ENCODE assay signal across 23 cellular contexts in the genomic region with DNA sequence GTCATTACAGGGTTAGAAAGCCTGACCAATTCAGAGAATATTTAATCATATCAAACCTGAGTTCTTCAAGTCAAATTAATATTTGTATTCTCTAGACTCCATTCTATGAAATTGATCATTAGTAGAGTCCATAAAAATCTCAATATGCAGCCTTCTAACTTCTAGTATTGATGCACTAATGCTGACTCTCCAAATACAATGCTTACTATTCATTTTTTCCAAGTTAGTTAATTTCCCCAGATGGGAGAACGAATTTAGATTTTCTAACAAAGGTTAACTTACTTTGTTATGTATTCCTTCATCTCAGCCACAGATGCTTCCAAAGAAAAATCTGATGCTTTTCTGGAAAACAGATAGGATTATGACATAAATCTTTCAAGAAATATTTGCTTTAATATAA. TPM values are rescaled to one million over a fixed set of nuclear protein-coding genes. Genes with fewer than 3 reads are reported as not detected.
DNase-seq lines count a peak whose midpoint lies in the region; ATAC-seq and TF ChIP-seq lines count a peak whose summit lies in the region.
"Had no signal": no experiment of that assay in that cellular context is flagged by ENCODE, and none has a peak within 500 bp of the region (broad histone marks: within the 10 kb centered on the region; RNA-seq: fewer than 3 reads in every experiment).

No MANE protein-coding gene starts in this region.

- H2AFZ ChIP-seq in OCI-LY7 (ENCODE audit: low read length), result peak overlapping the region; percentile 28; the same call in 1 of the 2 replicates

- H3K9me3 ChIP-seq in heart left ventricle (no peaks in the 10 kb centered on the region), OCI-LY7 (ENCODE audit: low read length) (no peaks in the 10 kb centered on the region), right lobe of liver (no peaks in the 10 kb centered on the region), thyroid gland (no peaks in the 10 kb centered on the region)
- H3K9me3 ChIP-seq: body of pancreas, HAP-1, mucosa of descending colon, sigmoid colon had no signal

- POLR2A ChIA-PET in OCI-LY7 (lab: Charles Lee), result interaction anchor here (0.8 to 1.9 kb wide), 5 partner anchors 11 to 287 kb away, joined by 3 to 10 read pairs (median 5); a partner anchor contains a TSS

- CTCF ChIA-PET in OCI-LY7 (lab: Charles Lee; ENCODE audit: unreplicated experiment), result no interaction called here

- no peaks in the 10 kb centered on the region for H3K79me2 ChIP-seq in OCI-LY7 (ENCODE audit: insufficient read depth, low read depth, low read length)

- H3K27ac ChIP-seq in heart left ventricle, result peak overlapping the region in 11 of 12 donors; percentile 12 to 83 (median 64)
- H3K27ac ChIP-seq in OCI-LY7 (ENCODE audit: low read depth, low read length, poor library complexity, severe bottlenecking), result peak overlapping the region; percentile 85
- peak overlapping the region in 2 of 3 donors; percentile 11 to 53 for H3K27ac ChIP-seq in right lobe of liver
- peak overlapping the region in 2 of 3 donors; percentile 24 to 27 for H3K27ac ChIP-seq in thyroid gland

- H3K36me3 ChIP-seq in heart left ventricle (peaks cover 0 to 39% (median 7%) of the 10 kb centered on the region in 9 donors), OCI-LY7 (ENCODE audit: insufficient read depth, low read length) (peaks cover 82% of the 10 kb centered on the region), right lobe of liver (no peaks in the 10 kb centered on the region), thyroid gland (no peaks in the 10 kb centered on the region)
- H3K36me3 ChIP-seq: sigmoid colon had no signal

- TF ChIP-seq CTCF in heart left ventricle (IDR thresholded peaks at IDR 0.05) (no peak), OCI-LY7 (conservative IDR thresholded peaks at IDR 0.05; ENCODE audit: low read length) (no peak), right lobe of liver (IDR thresholded peaks at IDR 0.05) (no peak), thyroid gland (IDR thresholded peaks at IDR 0.05) (no peak)

- no peaks in the 10 kb centered on the region for H4K20me1 ChIP-seq in OCI-LY7 (ENCODE audit: insufficient read depth, low read length)

- peak overlapping the region; percentile 81 for H3K4me2 ChIP-seq in OCI-LY7 (ENCODE audit: low read length)

- H3K4me1 ChIP-seq in heart left ventricle (peaks cover 0 to 35% (median 10%) of the 10 kb centered on the region in 12 donors), OCI-LY7 (ENCODE audit: insufficient read depth, low read length, poor library complexity, severe bottlenecking) (peaks cover 43% of the 10 kb centered on the region), right lobe of liver (no peaks in the 10 kb centered on the region), thyroid gland (no peaks in the 10 kb centered on the region)
- H3K4me1 ChIP-seq: body of pancreas, HAP-1 had no signal

- TF ChIP-seq POLR2A in heart left ventricle (IDR thresholded peaks at IDR 0.05) (no peak), right lobe of liver (IDR thresholded peaks at IDR 0.05) (no peak), thyroid gland (IDR thresholded peaks at IDR 0.05) (no peak)

- ATAC-seq in heart left ventricle, result no peak
- no peak for ATAC-seq in left cardiac atrium
- no peak for ATAC-seq in right lobe of liver
- ATAC-seq in GM19397 (IDR thresholded peaks at IDR 0.05; ENCODE audit: unreplicated experiment), result no peak
- ATAC-seq: body of pancreas had no signal

- no TSS peak for BruUV-seq in OCI-LY7 (replicated peaks; lab: Mats Ljungman, UMichigan)

- WGBS in heart left ventricle, 4 donors, result 83 to 90% (median 88%) methylated on average over 1 of the region's 1 CpG
- WGBS in right lobe of liver (ENCODE audit: insufficient coverage, low coverage, low lambda C conversion rate, missing lambda C conversion rate), result 71% methylated on average over 1 of the region's 1 CpG
- 80 to 85% methylated on average over 1 of the region's 1 CpG for WGBS in thyroid gland, 2 donors

- intact Hi-C loops in heart left ventricle (cut with DNase I) (loop anchor here in 1 of 10 donors (5.0 kb wide), 1 partner anchor 146 kb away; no protein-coding TSS in a partner anchor), left cardiac atrium (cut with DNase I) (loop anchor here (5.0 to 10.0 kb wide), 2 partner anchors 41 to 143 kb away; no protein-coding TSS in a partner anchor), OCI-LY7 (cut with micrococcal nuclease; ENCODE audit: unreplicated experiment) (no loop called here), right lobe of liver (cut with DNase I) (loop anchor here in 1 of 2 donors (10.0 kb wide), 1 partner anchor 143 kb away; no protein-coding TSS in a partner anchor), thyroid gland (cut with DNase I) (loop anchor here (10.0 kb wide), 1 partner anchor 153 kb away; a partner anchor contains a TSS)

- no peaks in the 10 kb centered on the region for H3K27me3 ChIP-seq in heart left ventricle
- no peaks in the 10 kb centered on the region for H3K27me3 ChIP-seq in right lobe of liver
- H3K27me3 ChIP-seq in thyroid gland, result no peaks in the 10 kb centered on the region
- H3K27me3 ChIP-seq: body of pancreas, dorsolateral prefrontal cortex, sigmoid colon had no signal

- no peaks in the 10 kb centered on the region for H3K9me2 ChIP-seq in OCI-LY7 (ENCODE audit: insufficient read depth, low read length)

- DNase-seq in heart left ventricle, result no peak
- no peak for DNase-seq in left cardiac atrium
- no peak for DNase-seq in OCI-LY7 (ENCODE audit: low spot score)
- DNase-seq in right lobe of liver, result no peak
- no peak for DNase-seq in thyroid gland
- no peak for DNase-seq in DMS53 (lab: John Stamatoyannopoulos, UW)
- no peak for DNase-seq in HCEC 1CT
- DNase-seq: activated CD4-positive, alpha-beta T cell treated with anti-CD3 and anti-CD28 coated beads for 1 hour; activated CD8-positive, alpha-beta memory T cell treated with anti-CD3 and anti-CD28 coated beads for 24 hours; activated T-cell treated with anti-CD3 and anti-CD28 coated beads, Interleukin-2, amount 50 U/mL, for 24 hours; body of pancreas; CD8-positive, alpha-beta memory T cell; cerebellar nuclear complex; dorsolateral prefrontal cortex; mucosa of descending colon; NCI-H1417; NCI-H2029 treated with DMSO at 0.1 percent for 48 hours; NCI-H2227 treated with DMSO at 0.1 percent for 48 hours; NCI-H526 treated with DMSO at 0.1 percent for 48 hours; sigmoid colon; stimulated activated naive CD8-positive, alpha-beta T cell treated with anti-CD3 and anti-CD28 coated beads, Interleukin-15, Interleukin-2, amounts not matched to agents 100 U/mL and 50 U/mL, for 24 hours had no signal

- no peak overlapping the region for H3K4me3 ChIP-seq in heart left ventricle
- H3K4me3 ChIP-seq in OCI-LY7 (ENCODE audit: low read depth, low read length, poor library complexity, severe bottlenecking), result peak overlapping the region; percentile 44
- H3K4me3 ChIP-seq in right lobe of liver, result no peak overlapping the region
- no peak overlapping the region for H3K4me3 ChIP-seq in thyroid gland (replicated peaks in 1 of 3)
- H3K4me3 ChIP-seq: body of pancreas, dorsolateral prefrontal cortex, HAP-1, mucosa of descending colon, sigmoid colon had no signal

RNA-seq across cellular contexts. Expression of a gene that starts 12.4 kb away (rescaled TPM):
- total RNA-seq in heart left ventricle, result 10 to 100 TPM; 17.3 to 34.8 (median 31.1) TPM
- 10 to 100 TPM; 21.1 to 22.2 TPM for polyA plus RNA-seq in heart left ventricle
- 10 to 100 TPM; 25.8 to 32.7 TPM for total RNA-seq in left cardiac atrium
- 10.1 and 14.4 TPM in 2 replicates for total RNA-seq in OCI-LY7 (2014; rRNA removed; shearing (Covaris generic))
- 22.1 and 25.0 TPM in 2 replicates for total RNA-seq in OCI-LY7 (2022)
- total RNA-seq in right lobe of liver, result 1 to 10 TPM; 5.2 to 8.0 (median 7.0) TPM
- total RNA-seq in thyroid gland, result 10 to 100 TPM; 14.6 to 32.1 (median 27.9) TPM

RNA-seq across cellular contexts. Expression of a gene that starts 15.3 kb away (rescaled TPM):
- total RNA-seq in heart left ventricle (1 to 10 TPM; 3.7 to 6.2 (median 4.9) TPM), left cardiac atrium (1 to 10 TPM; 5.0 to 6.7 TPM), OCI-LY7 (2022) (33.0 and 36.8 TPM in 2 replicates), right lobe of liver (1 to 10 TPM; 2.7 to 9.8 (median 4.7) TPM), thyroid gland (10 to 100 TPM; 10.6 to 14.9 (median 13.0) TPM)
- polyA plus RNA-seq in heart left ventricle, result 1 to 10 TPM; 3.2 to 7.0 TPM
- 37.6 and 38.3 TPM in 2 replicates for total RNA-seq in OCI-LY7 (2014; rRNA removed; shearing (Covaris generic))

Comparison
In these comparisons a context has a peak if more than half of its experiments do, and no peak if none do; other contexts are left out.
1. H3K27ac ChIP-seq: peak in every context shown above with its lines; median percentile 85 in OCI-LY7; 64 in heart left ventricle; 32 in right lobe of liver; 26 in thyroid gland.